2 cellular contexts compared by ENCODE assay signal in genomic region chr5:132459983-132460834, GRCh38.
TF ChIP-seq lines count a peak whose summit lies in the region.

No MANE protein-coding gene starts in this region.

TF ChIP-seq in SK-N-SH, 30 proteins besides CTCF, POLR2A, EP300 and RAD21 (continued from another document):
- no peak for TF ChIP-seq ZBTB33 (IDR thresholded peaks at IDR 0.05; ENCODE audit: borderline replicate concordance, low read depth)
- TF ChIP-seq NRF1 (IDR thresholded peaks at IDR 0.05; ENCODE audit: low read depth, low read length) = no peak
- TF ChIP-seq SIN3A (IDR thresholded peaks at IDR 0.05; ENCODE audit: borderline replicate concordance, low read depth, low read length) = no peak
- TF ChIP-seq MXI1 (IDR thresholded peaks at IDR 0.05; ENCODE audit: low read depth, low read length) = no peak

TF ChIP-seq in SK-N-SH treated with all-trans-retinoic acid at 6 μM for 48 hours, 23 proteins besides CTCF, POLR2A, EP300 and RAD21 (continued from another document):
- TF ChIP-seq ISL1 (CRISPR knock-in tag; IDR thresholded peaks at IDR 0.05) (no peak), ARNTL (CRISPR knock-in tag; IDR thresholded peaks at IDR 0.05; ENCODE audit: borderline replicate concordance, low read depth) (no peak), OSR1 (CRISPR knock-in tag; IDR thresholded peaks at IDR 0.05) (no peak), GLIS3 (CRISPR knock-in tag; IDR thresholded peaks at IDR 0.05) (no peak), PATZ1 (CRISPR knock-in tag; IDR thresholded peaks at IDR 0.05; ENCODE audit: borderline replicate concordance) (no peak)
